Comparison of ENCODE assay signal across 30 cellular contexts in genomic region chr1:29893806-29894205, GRCh38.
"Had no signal": no experiment of that assay in that cellular context is flagged by ENCODE, and none has a peak within 500 bp of the region (broad histone marks: within the 10 kb centered on the region; RNA-seq: fewer than 3 reads in every experiment).

No MANE protein-coding gene starts in this region.

- H3K4me3 ChIP-seq: ovary, psoas muscle, right lobe of liver, sigmoid colon, suprapubic skin, testis, tibial artery, transverse colon, upper lobe of left lung, vagina had no signal

- H3K27me3 ChIP-seq: ovary, right lobe of liver, testis, upper lobe of left lung, vagina had no signal

- H3K27ac ChIP-seq: ovary, parathyroid adenoma, psoas muscle, right lobe of liver, sigmoid colon, suprapubic skin, testis, tibial artery, transverse colon, upper lobe of left lung, vagina had no signal

- H3K9ac ChIP-seq: parathyroid adenoma had no signal

- ATAC-seq: naive thymus-derived CD8-positive, alpha-beta T cell; natural killer cell treated with Interleukin-12 subunit alpha and Interleukin-12 subunit beta and Interleukin-15 and Interleukin-18, amount 100 ng/mL, for 72 hours; psoas muscle; right cardiac atrium; right lobe of liver; stimulated activated memory B cell treated with anti-CD40 and anti-IgM and Interleukin-4, amounts not matched to agents 10 μg/mL and 1 μg/mL and 100 μg/mL, for 72 hours; stimulated activated naive CD8-positive, alpha-beta T cell treated with anti-CD3 and anti-CD28 coated beads, Interleukin-15, amount 100 ng/mL, for 72 hours; stimulated activated naive CD8-positive, alpha-beta T cell treated with anti-CD3 and anti-CD28 coated beads, Interleukin-15, Interleukin-2, amounts not matched to agents 100 U/mL and 50 U/mL, for 24 hours had no signal

- DNase-seq: naive thymus-derived CD8-positive, alpha-beta T cell; nephron progenitor cell; occipital lobe; ovary; posterior cingulate gyrus; psoas muscle; right lobe of liver; sigmoid colon; small intestine; stimulated activated CD4-positive, alpha-beta T cell treated with anti-CD3 and anti-CD28 coated beads, Interleukin-12 subunit alpha, Interleukin-12 subunit beta, amount 100 ng/mL, for 4 hours; stimulated activated CD4-positive, alpha-beta T cell treated with anti-CD3 and anti-CD28 coated beads, Interleukin-1b, Interleukin-23, amount 100 ng/mL, for 48 hours; stimulated activated CD4-positive, alpha-beta T cell treated with anti-CD3 and anti-CD28 coated beads, Interleukin-4, amount 100 ng/mL, for 1 hour; stimulated activated CD4-positive, alpha-beta T cell treated with anti-CD3 and anti-CD28 coated beads, Interleukin-4, amount 100 ng/mL, for 4 hours; stimulated activated CD8-positive, alpha-beta memory T cell treated with anti-CD3 and anti-CD28 coated beads, Interleukin-4, amount 100 ng/mL, for 48 hours; stimulated activated naive CD4-positive, alpha-beta T cell; stimulated activated naive CD8-positive, alpha-beta T cell treated with anti-CD3 and anti-CD28 coated beads, Interleukin-15, amount 100 ng/mL, for 72 hours; stimulated activated naive CD8-positive, alpha-beta T cell treated with anti-CD3 and anti-CD28 coated beads, Interleukin-15, Interleukin-2, amounts not matched to agents 100 U/mL and 50 U/mL, for 24 hours; substantia nigra; testis; tibial artery; transverse colon; upper lobe of left lung had no signal

- H3K9me3 Mint-ChIP-seq: naive thymus-derived CD8-positive, alpha-beta T cell; natural killer cell treated with Interleukin-12 subunit alpha and Interleukin-12 subunit beta and Interleukin-15 and Interleukin-18, amount 100 ng/mL, for 72 hours; nephron progenitor cell; neural crest cell; stimulated activated memory B cell treated with anti-CD40 and anti-IgM and Interleukin-4, amounts not matched to agents 10 μg/mL and 1 μg/mL and 100 μg/mL, for 72 hours; stimulated activated naive CD8-positive, alpha-beta T cell treated with anti-CD3 and anti-CD28 coated beads, Interleukin-15, amount 100 ng/mL, for 72 hours had no signal

- H3K4me1 Mint-ChIP-seq: naive thymus-derived CD8-positive, alpha-beta T cell; neural crest cell; stimulated activated memory B cell treated with anti-CD40 and anti-IgM and Interleukin-4, amounts not matched to agents 10 μg/mL and 1 μg/mL and 100 μg/mL, for 72 hours; stimulated activated naive CD8-positive, alpha-beta T cell treated with anti-CD3 and anti-CD28 coated beads, Interleukin-15, amount 100 ng/mL, for 72 hours had no signal

- H3K27ac Mint-ChIP-seq: naive thymus-derived CD8-positive, alpha-beta T cell; natural killer cell treated with Interleukin-12 subunit alpha and Interleukin-12 subunit beta and Interleukin-15 and Interleukin-18, amount 100 ng/mL, for 72 hours; nephron progenitor cell; progenitor cell of endocrine pancreas; stimulated activated memory B cell treated with anti-CD40 and anti-IgM and Interleukin-4, amounts not matched to agents 10 μg/mL and 1 μg/mL and 100 μg/mL, for 72 hours had no signal

- H3K4me1 ChIP-seq: parathyroid adenoma, psoas muscle, right lobe of liver, sigmoid colon, suprapubic skin, testis, tibial artery, transverse colon, vagina had no signal

- H3K4me3 Mint-ChIP-seq: naive thymus-derived CD8-positive, alpha-beta T cell; natural killer cell treated with Interleukin-12 subunit alpha and Interleukin-12 subunit beta and Interleukin-15 and Interleukin-18, amount 100 ng/mL, for 72 hours; nephron progenitor cell; neural crest cell; stimulated activated memory B cell treated with anti-CD40 and anti-IgM and Interleukin-4, amounts not matched to agents 10 μg/mL and 1 μg/mL and 100 μg/mL, for 72 hours; stimulated activated naive CD8-positive, alpha-beta T cell treated with anti-CD3 and anti-CD28 coated beads, Interleukin-15, amount 100 ng/mL, for 72 hours had no signal

- H2AFZ ChIP-seq: parathyroid adenoma had no signal

- H3K36me3 ChIP-seq: ovary, right lobe of liver, sigmoid colon, suprapubic skin, tibial artery, transverse colon, upper lobe of left lung, vagina had no signal

- H3K36me3 Mint-ChIP-seq: naive thymus-derived CD8-positive, alpha-beta T cell; natural killer cell treated with Interleukin-12 subunit alpha and Interleukin-12 subunit beta and Interleukin-15 and Interleukin-18, amount 100 ng/mL, for 72 hours; stimulated activated memory B cell treated with anti-CD40 and anti-IgM and Interleukin-4, amounts not matched to agents 10 μg/mL and 1 μg/mL and 100 μg/mL, for 72 hours had no signal

- H3K9me3 ChIP-seq: ovary, psoas muscle, right lobe of liver, sigmoid colon, suprapubic skin, testis, tibial artery, transverse colon, upper lobe of left lung, vagina had no signal
